ENCODE assay signal across 24 cellular contexts in the genomic region with DNA sequence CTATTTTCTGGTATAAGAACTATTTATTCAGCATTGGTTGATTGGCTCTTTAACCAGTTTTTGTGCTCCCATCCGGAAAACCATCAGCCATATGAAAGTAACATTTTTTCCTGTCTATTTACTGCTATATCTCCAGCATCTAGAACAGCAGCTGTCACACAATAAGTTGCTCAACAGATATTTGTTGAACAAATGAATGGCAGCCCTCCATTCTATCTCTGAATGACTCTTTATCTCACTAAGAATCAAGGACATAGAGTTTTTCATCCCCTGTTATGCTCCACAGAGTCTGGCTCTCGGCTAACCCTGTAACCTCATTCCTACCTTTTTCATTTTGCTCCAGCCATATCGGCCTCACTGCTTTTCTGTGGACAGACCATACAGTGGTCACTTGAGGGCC.
"Had no signal": no experiment of that assay in that cellular context is flagged by ENCODE, and none has a peak within 500 bp of the region (broad histone marks: within the 10 kb centered on the region; RNA-seq: fewer than 3 reads in every experiment).

No MANE protein-coding gene starts in this region.

- H3K9me3 ChIP-seq: gastrocnemius medialis, lower lobe of right lung, ovary, psoas muscle, sigmoid colon, spleen, testis, tibial artery, upper lobe of left lung had no signal

- ATAC-seq: esophagus mucosa; gastrocnemius medialis; left ventricle myocardium superior; lower lobe of right lung; naive thymus-derived CD8-positive, alpha-beta T cell; psoas muscle; right cardiac atrium; stimulated activated memory B cell treated with anti-CD40 and anti-IgM and Interleukin-4, amounts not matched to agents 10 μg/mL and 1 μg/mL and 100 μg/mL, for 72 hours; stimulated activated naive CD8-positive, alpha-beta T cell treated with anti-CD3 and anti-CD28 coated beads, Interleukin-15, Interleukin-2, amounts not matched to agents 100 U/mL and 50 U/mL, for 24 hours had no signal

- H3K27me3 ChIP-seq: gastrocnemius medialis, ovary, sigmoid colon, spleen, testis, tibial artery, upper lobe of left lung had no signal

- H3K36me3 ChIP-seq: gastrocnemius medialis, lower lobe of right lung, ovary, sigmoid colon, spleen, tibial artery, upper lobe of left lung had no signal

- H3K27ac ChIP-seq: epithelial cell of prostate, gastrocnemius medialis, lower lobe of right lung, ovary, psoas muscle, sigmoid colon, spleen, testis, tibial artery, upper lobe of left lung had no signal

- DNase-seq: effector CD8-positive, alpha-beta T cell; endodermal cell; foreskin fibroblast; gastrocnemius medialis; left ventricle myocardium superior; lower lobe of right lung; naive thymus-derived CD8-positive, alpha-beta T cell; nephron progenitor cell; occipital lobe; ovary; posterior cingulate gyrus; psoas muscle; right cardiac atrium; sigmoid colon; spleen; stimulated activated CD4-positive, alpha-beta T cell treated with anti-CD3 and anti-CD28 coated beads, Interleukin-4, amount 100 ng/mL, for 4 hours; stimulated activated naive CD8-positive, alpha-beta T cell treated with anti-CD3 and anti-CD28 coated beads, Interleukin-15, Interleukin-2, amounts not matched to agents 100 U/mL and 50 U/mL, for 24 hours; substantia nigra; testis; tibial artery; upper lobe of left lung had no signal

- H3K4me3 ChIP-seq: gastrocnemius medialis, lower lobe of right lung, ovary, psoas muscle, sigmoid colon, spleen, testis, tibial artery, upper lobe of left lung had no signal
